ENCODE assay signal across 17 cellular contexts in genomic region chr17:81672954-81673353, GRCh38. TPM values are rescaled to one million over a fixed set of nuclear protein-coding genes. Genes with fewer than 3 reads are reported as not detected.
A peak's percentile ranks its signal among the peaks of the same experiment; 100 is the strongest.
DNase-seq lines count a peak whose midpoint lies in the region; ATAC-seq, FAIRE-seq and TF ChIP-seq lines count a peak whose summit lies in the region.
"Had no signal": no experiment of that assay in that cellular context is flagged by ENCODE, and none has a peak within 500 bp of the region (broad histone marks: within the 10 kb centered on the region; RNA-seq: fewer than 3 reads in every experiment).

No MANE protein-coding gene starts in this region.

- H3K27ac Mint-ChIP-seq in activated T-cell treated with anti-CD3 and anti-CD28 coated beads, Interleukin-2, amount 50 U/mL, for 24 hours, result peak overlapping the region; percentile 11
- no peak overlapping the region for H3K27ac Mint-ChIP-seq in activated T-helper 2 cell treated with anti-CD3 and anti-CD28 coated beads, Interferon-gamma antibody, Interleukin-2, Interleukin-4, amounts not matched to agents 10 μg/mL and 5 μg/mL and 100 μg/mL, durations not matched to agents 14 hours and 24 hours and 36 hours
- H3K27ac Mint-ChIP-seq: CD4-positive, alpha-beta T cell had no signal

- in situ Hi-C loops in K562 (cut with MboI), result no loop called here

- H3K4me1 Mint-ChIP-seq in activated T-cell treated with anti-CD3 and anti-CD28 coated beads, Interleukin-2, amount 50 U/mL, for 24 hours (ENCODE audit: low read depth), result peaks cover 22% of the 10 kb centered on the region
- H3K4me1 Mint-ChIP-seq in activated T-helper 2 cell treated with anti-CD3 and anti-CD28 coated beads, Interferon-gamma antibody, Interleukin-2, Interleukin-4, amounts not matched to agents 10 μg/mL and 5 μg/mL and 100 μg/mL, durations not matched to agents 14 hours and 24 hours and 36 hours (ENCODE audit: low read depth), result peaks cover 10% of the 10 kb centered on the region

- no TSS peak for BruUV-seq in K562 (replicated peaks; lab: Mats Ljungman, UMichigan)

- H3K27me3 ChIP-seq in BLaER1 (no peaks in the 10 kb centered on the region), K562 (ENCODE audit: control insufficient read depth in 2 of 2, insufficient read depth in 2 of 2, low read length in 2 of 2) (no peaks in the 10 kb centered on the region), spleen (replicated peaks in 1 of 7) (no peaks in the 10 kb centered on the region), H7 (ENCODE audit: control insufficient read depth, insufficient read depth, low read length) (no peaks in the 10 kb centered on the region)

- intact Hi-C loops in K562 (cut with micrococcal nuclease) (no loop called here), spleen (cut with DNase I; ENCODE audit: low total_unique reads) (no loop called here)
- intact Hi-C loops in activated T-helper 2 cell treated with anti-CD3 and anti-CD28 coated beads, Interferon-gamma antibody, Interleukin-2, Interleukin-4, amounts not matched to agents 10 μg/mL and 5 μg/mL and 100 μg/mL, durations not matched to agents 14 hours and 24 hours and 36 hours (cut with micrococcal nuclease), result no loop called here

- H3K9me3 ChIP-seq in BLaER1, result no peaks in the 10 kb centered on the region
- no peaks in the 10 kb centered on the region for H3K9me3 ChIP-seq in K562 (replicated peaks; ENCODE audit: control insufficient read depth, insufficient read depth, low read depth, low read length)
- no peaks in the 10 kb centered on the region for H3K9me3 ChIP-seq in spleen

- H3K4me3 ChIP-seq in BLaER1 (no peak overlapping the region), K562 (no peak overlapping the region), spleen (no peak overlapping the region), H7 (ENCODE audit: insufficient read depth, low read depth, low read length) (no peak overlapping the region)

- H3K9me1 ChIP-seq in K562 (ENCODE audit: control insufficient read depth, insufficient read depth, low read length), result no peaks in the 10 kb centered on the region

- TF ChIP-seq CTCF in K562 (IDR thresholded peaks at IDR 0.05 in 2 of 3, conservative IDR thresholded peaks at IDR 0.05 in 1 of 3; ENCODE audit: insufficient read depth in 2 of 3, low read depth in 1 of 3, low read length in 3 of 3) (no peak), spleen (IDR thresholded peaks at IDR 0.05 in 8 of 11, conservative IDR thresholded peaks at IDR 0.05 in 3 of 11) (no peak)

- H3K9me3 Mint-ChIP-seq in activated T-cell treated with anti-CD3 and anti-CD28 coated beads, Interleukin-2, amount 50 U/mL, for 24 hours, result no peaks in the 10 kb centered on the region
- H3K9me3 Mint-ChIP-seq in activated T-helper 2 cell treated with anti-CD3 and anti-CD28 coated beads, Interferon-gamma antibody, Interleukin-2, Interleukin-4, amounts not matched to agents 10 μg/mL and 5 μg/mL and 100 μg/mL, durations not matched to agents 14 hours and 24 hours and 36 hours, result no peaks in the 10 kb centered on the region
- H3K9me3 Mint-ChIP-seq: CD4-positive, alpha-beta T cell had no signal

- H3K36me3 ChIP-seq in BLaER1 (peaks cover 71% of the 10 kb centered on the region), K562 (ENCODE audit: control insufficient read depth, insufficient read depth, low read length) (peaks cover 70% of the 10 kb centered on the region), spleen (peaks cover 0 to 77% (median 57%) of the 10 kb centered on the region in 6 donors), H7 (replicated peaks; ENCODE audit: control insufficient read depth, insufficient read depth, low read length) (peaks cover 40% of the 10 kb centered on the region)

- no peak overlapping the region for H3K4me2 ChIP-seq in BLaER1
- no peak overlapping the region for H3K4me2 ChIP-seq in K562 (ENCODE audit: insufficient read depth, low read length)

- WGBS in K562 (ENCODE audit: insufficient coverage, low coverage, missing lambda C conversion rate), result 96% methylated on average over 16 of the region's 16 CpGs
- WGBS in spleen, 5 donors, result 93 to 97% (median 94%) methylated on average over 15 to 16 of the region's 16 CpGs

- ATAC-seq in K562, result no peak
- ATAC-seq: HCT116 had no signal

- H3K4me1 ChIP-seq in BLaER1, result peaks cover 85% of the 10 kb centered on the region
- peaks cover 6 to 55% of the 10 kb centered on the region in 2 experiments; a peak in 4 of 5 replicates for H3K4me1 ChIP-seq in K562 (replicated peaks in 1 of 2; ENCODE audit: control insufficient read depth in 2 of 2, insufficient read depth in 2 of 2, low read length in 2 of 2)
- peaks cover 2 to 42% (median 16%) of the 10 kb centered on the region in 6 donors for H3K4me1 ChIP-seq in spleen

- TF ChIP-seq RAD21 in K562 (CRISPR knock-in tag; conservative IDR thresholded peaks at IDR 0.05 in 1 of 2, IDR thresholded peaks at IDR 0.05 in 1 of 2), result no peak

- no peaks in the 10 kb centered on the region for H3K27me3 Mint-ChIP-seq in activated T-cell treated with anti-CD3 and anti-CD28 coated beads, Interleukin-2, amount 50 U/mL, for 24 hours
- no peaks in the 10 kb centered on the region for H3K27me3 Mint-ChIP-seq in activated T-helper 2 cell treated with anti-CD3 and anti-CD28 coated beads, Interferon-gamma antibody, Interleukin-2, Interleukin-4, amounts not matched to agents 10 μg/mL and 5 μg/mL and 100 μg/mL, durations not matched to agents 14 hours and 24 hours and 36 hours (ENCODE audit: low read depth)
- H3K27me3 Mint-ChIP-seq: CD4-positive, alpha-beta T cell had no signal

- DNase-seq in activated T-cell treated with anti-CD3 and anti-CD28 coated beads, Interleukin-2, amount 50 U/mL, for 24 hours, result no peak
- no peak for DNase-seq in activated T-cell treated with anti-CD3 and anti-CD28 coated beads, Interleukin-2, amount 50 U/mL, for 48 hours
- DNase-seq in K562 (ENCODE audit: extremely low read depth in 1 of 4, low spot score in 3 of 4), result no peak
- DNase-seq in spleen, result peak; percentile 63
- no peak for DNase-seq in H7
- DNase-seq in activated T-helper 2 cell treated with anti-CD3 and anti-CD28 coated beads, Interferon-gamma antibody, Interleukin-2, Interleukin-4, amounts not matched to agents 10 μg/mL and 5 μg/mL and 100 μg/mL, durations not matched to agents 14 hours and 24 hours and 36 hours (ENCODE audit: low spot score), result no peak
- DNase-seq: 8988T; AML-193; C1 segment of cervical spinal cord; Calu3; CD4-positive, alpha-beta T cell; DMS 273 treated with DMSO at 0.1 percent for 48 hours; IMR-90 had no signal

- POLR2A ChIA-PET in K562 (lab: Yijun Ruan, JAX), result interaction anchor here (0.8 to 1.9 kb wide), 5 partner anchors 8 to 29 kb away, joined by 3 to 8 read pairs (median 4); partner anchors contain the start of genes ARL16 and HGS

- TF ChIP-seq POLR2A in K562 (conservative IDR thresholded peaks at IDR 0.05) (no peak), spleen (IDR thresholded peaks at IDR 0.05) (no peak)

- H3K9ac ChIP-seq in BLaER1 (peak overlapping the region; percentile 29; the same call in 1 of the 2 replicates), K562 (ENCODE audit: insufficient read depth in 1 of 2, low read depth in 2 of 2, low read length in 2 of 2) (peak overlapping the region in 1 of 2 experiments; percentile 71; a peak in 1 of 4 replicates)

- peak overlapping the region; percentile 90; the same call in 1 of the 2 replicates for H3K27ac ChIP-seq in BLaER1
- H3K27ac ChIP-seq in K562 (ENCODE audit: extremely low read depth, low read depth, low read length), result no peak overlapping the region
- H3K27ac ChIP-seq in spleen, result no peak overlapping the region

- H4K20me1 ChIP-seq in BLaER1 (peaks cover 33% of the 10 kb centered on the region), K562 (replicated peaks; ENCODE audit: control insufficient read depth, insufficient read depth, low read length) (no peaks in the 10 kb centered on the region)

- CTCF ChIA-PET in K562 (lab: Yijun Ruan, JAX; ENCODE audit: low intra/inter-chr PET ratio), result no interaction called here

- H3K79me2 ChIP-seq in K562 (ENCODE audit: control insufficient read depth, insufficient read depth, low read length), result peaks cover 24% of the 10 kb centered on the region

- TF ChIP-seq EP300 in K562 (IDR thresholded peaks at IDR 0.05; ENCODE audit: low read length), result no peak

- no peak for FAIRE-seq in K562 (lab: Jason Lieb, UNC)

- no peak overlapping the region for H3K4me3 Mint-ChIP-seq in activated T-cell treated with anti-CD3 and anti-CD28 coated beads, Interleukin-2, amount 50 U/mL, for 24 hours
- no peak overlapping the region for H3K4me3 Mint-ChIP-seq in activated T-helper 2 cell treated with anti-CD3 and anti-CD28 coated beads, Interferon-gamma antibody, Interleukin-2, Interleukin-4, amounts not matched to agents 10 μg/mL and 5 μg/mL and 100 μg/mL, durations not matched to agents 14 hours and 24 hours and 36 hours (ENCODE audit: low read depth)
- H3K4me3 Mint-ChIP-seq: CD4-positive, alpha-beta T cell had no signal

- H3K36me3 Mint-ChIP-seq in activated T-cell treated with anti-CD3 and anti-CD28 coated beads, Interleukin-2, amount 50 U/mL, for 24 hours (ENCODE audit: low read depth), result peaks cover 86% of the 10 kb centered on the region
- peaks cover 52% of the 10 kb centered on the region for H3K36me3 Mint-ChIP-seq in activated T-helper 2 cell treated with anti-CD3 and anti-CD28 coated beads, Interferon-gamma antibody, Interleukin-2, Interleukin-4, amounts not matched to agents 10 μg/mL and 5 μg/mL and 100 μg/mL, durations not matched to agents 14 hours and 24 hours and 36 hours (ENCODE audit: low read depth)

- H2AFZ ChIP-seq in K562 (ENCODE audit: low read depth, low read length), result no peak overlapping the region

RNA-seq across cellular contexts. Expression of gene CCDC137, which starts 6.4 kb away (rescaled TPM):
- total RNA-seq in K562 (2011; cell fraction: chromatin; rRNA removed; ENCODE audit: low replicate concordance), result 45.8 and 69.3 TPM in 2 replicates
- 37.0 and 38.7 TPM in 2 replicates for total RNA-seq in K562 (2011; cell fraction: nucleolus; rRNA removed)
- total RNA-seq in K562 (2011; cell fraction: nucleoplasm; rRNA removed), result 27.8 and 51.5 TPM in 2 replicates
- total RNA-seq in K562 (2014; rRNA removed) (56.0 and 64.2 TPM in 2 replicates), K562 (2014; rRNA removed; fragmentation: Illumina TruSeq; extraction: Trizol) (20.0 and 21.4 TPM in 2 replicates), K562 (2015; rRNA removed; fragmentation: Illumina TruSeq; extraction: Trizol) (47.1 and 48.5 TPM in 2 replicates), K562 (2021) (48.9 and 49.2 TPM in 2 replicates), spleen (10 to 100 TPM; 10.7 to 24.2 (median 19.0) TPM)
- polyA plus RNA-seq in K562 (2011; rRNA removed) (18.9 and 24.8 TPM in 2 replicates), K562 (2014; fragmentation: Illumina TruSeq; extraction: Trizol) (38.3 and 41.1 TPM in 2 replicates), K562 (2014; fragmentation: Nextera tagmentation; extraction: Ambion mirVana) (1 to 10 TPM; 2.3 to 4.1 TPM), K562 (2014; rRNA removed) (63.7 and 68.1 TPM in 2 replicates), spleen (10 to 100 TPM; 20.7 to 40.1 (median 21.4) TPM)
- 18.3 and 30.6 TPM in 2 replicates for polyA plus RNA-seq in K562 (2011; cell fraction: cytosol; rRNA removed)
- 40.1 and 55.8 TPM in 2 replicates for polyA plus RNA-seq in K562 (2011; cell fraction: nucleus; rRNA removed)
- polyA plus RNA-seq in K562 (2012), result 28.5 and 39.2 TPM in 2 replicates
- polyA minus RNA-seq in K562 (2011; rRNA and poly(A)+ RNA removed), result 4.4 and 4.8 TPM in 2 replicates
- 8.5 TPM in 2 replicates for polyA minus RNA-seq in K562 (2011; cell fraction: cytosol; rRNA and poly(A)+ RNA removed)
- polyA minus RNA-seq in K562 (2011; cell fraction: nucleus; rRNA and poly(A)+ RNA removed), result 9.4 and 17.3 TPM in 2 replicates
- 40.7 and 49.7 TPM in 2 replicates for total RNA-seq in H7 (2014; rRNA removed; shearing (Covaris generic))
- 50.8 and 51.7 TPM in 2 replicates for total RNA-seq in activated T-helper 2 cell treated with anti-CD3 and anti-CD28 coated beads, Interferon-gamma antibody, Interleukin-2, Interleukin-4, amounts not matched to agents 10 μg/mL and 5 μg/mL and 100 μg/mL, durations not matched to agents 14 hours and 24 hours and 36 hours

RNA-seq across cellular contexts. Expression of gene OXLD1, which starts 6.5 kb away (rescaled TPM):
- 19.4 and 38.5 TPM in 2 replicates for total RNA-seq in K562 (2011; cell fraction: chromatin; rRNA removed; ENCODE audit: low replicate concordance)
- total RNA-seq in K562 (2011; cell fraction: nucleolus; rRNA removed), result 63.3 and 75.7 TPM in 2 replicates
- 44.2 and 51.1 TPM in 2 replicates for total RNA-seq in K562 (2011; cell fraction: nucleoplasm; rRNA removed)
- 115 and 139 TPM in 2 replicates for total RNA-seq in K562 (2014; rRNA removed)
- total RNA-seq in K562 (2014; rRNA removed; fragmentation: Illumina TruSeq; extraction: Trizol), result 8.5 and 10.3 TPM in 2 replicates
- 29.3 and 30.7 TPM in 2 replicates for total RNA-seq in K562 (2015; rRNA removed; fragmentation: Illumina TruSeq; extraction: Trizol)
- 78.8 and 81.0 TPM in 2 replicates for total RNA-seq in K562 (2021)
- polyA plus RNA-seq in K562 (2011; rRNA removed), result 36.1 and 45.3 TPM in 2 replicates
- polyA plus RNA-seq in K562 (2011; cell fraction: cytosol; rRNA removed), result 58.4 and 135 TPM in 2 replicates
- polyA plus RNA-seq in K562 (2011; cell fraction: nucleus; rRNA removed), result 88.9 and 153 TPM in 2 replicates
- 50.3 and 62.9 TPM in 2 replicates for polyA plus RNA-seq in K562 (2012)
- polyA plus RNA-seq in K562 (2014; fragmentation: Illumina TruSeq; extraction: Trizol), result 12.7 and 29.1 TPM in 2 replicates
- 1 to 10 TPM; 4.4 to 7.9 TPM for polyA plus RNA-seq in K562 (2014; fragmentation: Nextera tagmentation; extraction: Ambion mirVana)
- polyA plus RNA-seq in K562 (2014; rRNA removed), result 114 and 117 TPM in 2 replicates
- polyA minus RNA-seq in K562 (2011; rRNA and poly(A)+ RNA removed), result 9.6 and 11.1 TPM in 2 replicates
- 14.7 and 16.7 TPM in 2 replicates for polyA minus RNA-seq in K562 (2011; cell fraction: cytosol; rRNA and poly(A)+ RNA removed)
- 23.0 and 28.5 TPM in 2 replicates for polyA minus RNA-seq in K562 (2011; cell fraction: nucleus; rRNA and poly(A)+ RNA removed)
- 10 to 100 TPM; 29.4 to 53.8 (median 32.1) TPM for total RNA-seq in spleen
- 100 to 1,000 TPM; 102 to 110 (median 106) TPM for polyA plus RNA-seq in spleen
- total RNA-seq in H7 (2014; rRNA removed; shearing (Covaris generic)), result 100 and 115 TPM in 2 replicates
- total RNA-seq in activated T-helper 2 cell treated with anti-CD3 and anti-CD28 coated beads, Interferon-gamma antibody, Interleukin-2, Interleukin-4, amounts not matched to agents 10 μg/mL and 5 μg/mL and 100 μg/mL, durations not matched to agents 14 hours and 24 hours and 36 hours, result 51.3 and 52.7 TPM in 2 replicates

RNA-seq across cellular contexts. Expression of gene ARL16, which starts 10.6 kb away (rescaled TPM):
- 40.1 and 78.0 TPM in 2 replicates for total RNA-seq in K562 (2011; cell fraction: chromatin; rRNA removed; ENCODE audit: low replicate concordance)
- total RNA-seq in K562 (2011; cell fraction: nucleolus; rRNA removed), result 48.6 and 55.2 TPM in 2 replicates
- 38.9 and 42.4 TPM in 2 replicates for total RNA-seq in K562 (2011; cell fraction: nucleoplasm; rRNA removed)
- total RNA-seq in K562 (2014; rRNA removed), result 25.2 and 46.0 TPM in 2 replicates
- total RNA-seq in K562 (2014; rRNA removed; fragmentation: Illumina TruSeq; extraction: Trizol), result 18.8 and 21.6 TPM in 2 replicates
- total RNA-seq in K562 (2015; rRNA removed; fragmentation: Illumina TruSeq; extraction: Trizol), result 19.7 and 21.3 TPM in 2 replicates
- 18.3 and 22.6 TPM in 2 replicates for total RNA-seq in K562 (2021)
- polyA plus RNA-seq in K562 (2011; rRNA removed), result 29.8 and 30.6 TPM in 2 replicates
- polyA plus RNA-seq in K562 (2011; cell fraction: cytosol; rRNA removed), result 36.0 and 45.9 TPM in 2 replicates
- polyA plus RNA-seq in K562 (2011; cell fraction: nucleus; rRNA removed), result 16.8 and 22.9 TPM in 2 replicates
- 26.1 and 26.2 TPM in 2 replicates for polyA plus RNA-seq in K562 (2012)
- 25.6 and 32.4 TPM in 2 replicates for polyA plus RNA-seq in K562 (2014; fragmentation: Illumina TruSeq; extraction: Trizol)
- 10 to 100 TPM in 1 of 2 experiments, 1 to 10 TPM in 1; 5.4 to 10.4 TPM for polyA plus RNA-seq in K562 (2014; fragmentation: Nextera tagmentation; extraction: Ambion mirVana)
- polyA plus RNA-seq in K562 (2014; rRNA removed), result 32.4 and 34.7 TPM in 2 replicates
- polyA minus RNA-seq in K562 (2011; rRNA and poly(A)+ RNA removed), result 11.5 and 12.4 TPM in 2 replicates
- 5.8 and 6.2 TPM in 2 replicates for polyA minus RNA-seq in K562 (2011; cell fraction: cytosol; rRNA and poly(A)+ RNA removed)
- polyA minus RNA-seq in K562 (2011; cell fraction: nucleus; rRNA and poly(A)+ RNA removed), result 7.3 and 11.8 TPM in 2 replicates
- 10 to 100 TPM; 22.5 to 36.6 (median 29.1) TPM for total RNA-seq in spleen
- 10 to 100 TPM; 56.0 to 93.5 (median 79.8) TPM for polyA plus RNA-seq in spleen
- 47.4 and 74.6 TPM in 2 replicates for total RNA-seq in H7 (2014; rRNA removed; shearing (Covaris generic))
- total RNA-seq in activated T-helper 2 cell treated with anti-CD3 and anti-CD28 coated beads, Interferon-gamma antibody, Interleukin-2, Interleukin-4, amounts not matched to agents 10 μg/mL and 5 μg/mL and 100 μg/mL, durations not matched to agents 14 hours and 24 hours and 36 hours, result 33.3 and 35.0 TPM in 2 replicates

RNA-seq across cellular contexts. Expression of gene HGS, which starts 10.9 kb away (rescaled TPM):
- total RNA-seq in K562 (2011; cell fraction: chromatin; rRNA removed; ENCODE audit: low replicate concordance), result 345 and 984 TPM in 2 replicates
- 485 and 495 TPM in 2 replicates for total RNA-seq in K562 (2011; cell fraction: nucleolus; rRNA removed)
- total RNA-seq in K562 (2011; cell fraction: nucleoplasm; rRNA removed), result 301 and 334 TPM in 2 replicates
- total RNA-seq in K562 (2014; rRNA removed), result 96.7 and 99.7 TPM in 2 replicates
- 55.5 and 77.1 TPM in 2 replicates for total RNA-seq in K562 (2014; rRNA removed; fragmentation: Illumina TruSeq; extraction: Trizol)
- 61.4 and 66.3 TPM in 2 replicates for total RNA-seq in K562 (2015; rRNA removed; fragmentation: Illumina TruSeq; extraction: Trizol)
- 132 and 161 TPM in 2 replicates for total RNA-seq in K562 (2021)
- polyA plus RNA-seq in K562 (2011; rRNA removed), result 60.7 and 127 TPM in 2 replicates
- polyA plus RNA-seq in K562 (2011; cell fraction: cytosol; rRNA removed), result 55.5 and 141 TPM in 2 replicates
- polyA plus RNA-seq in K562 (2011; cell fraction: nucleus; rRNA removed), result 547 and 894 TPM in 2 replicates
- 81.3 and 125 TPM in 2 replicates for polyA plus RNA-seq in K562 (2012)
- polyA plus RNA-seq in K562 (2014; fragmentation: Illumina TruSeq; extraction: Trizol), result 126 and 128 TPM in 2 replicates
- 1 to 10 TPM; 3.9 to 9.4 TPM for polyA plus RNA-seq in K562 (2014; fragmentation: Nextera tagmentation; extraction: Ambion mirVana)
- polyA plus RNA-seq in K562 (2014; rRNA removed), result 141 and 176 TPM in 2 replicates
- 76.0 and 85.7 TPM in 2 replicates for polyA minus RNA-seq in K562 (2011; rRNA and poly(A)+ RNA removed)
- polyA minus RNA-seq in K562 (2011; cell fraction: cytosol; rRNA and poly(A)+ RNA removed), result 50.3 and 53.4 TPM in 2 replicates
- 113 and 138 TPM in 2 replicates for polyA minus RNA-seq in K562 (2011; cell fraction: nucleus; rRNA and poly(A)+ RNA removed)
- total RNA-seq in spleen, result 100 to 1,000 TPM in 4 of 7 donors, 10 to 100 TPM in 3; 62.3 to 134 (median 106) TPM
- polyA plus RNA-seq in spleen, result 100 to 1,000 TPM in 2 of 3 donors, 10 to 100 TPM in 1; 61.3 to 133 (median 119) TPM
- total RNA-seq in H7 (2014; rRNA removed; shearing (Covaris generic)), result 119 and 133 TPM in 2 replicates
- total RNA-seq in activated T-helper 2 cell treated with anti-CD3 and anti-CD28 coated beads, Interferon-gamma antibody, Interleukin-2, Interleukin-4, amounts not matched to agents 10 μg/mL and 5 μg/mL and 100 μg/mL, durations not matched to agents 14 hours and 24 hours and 36 hours, result 130 and 134 TPM in 2 replicates

RNA-seq across cellular contexts. Expression of gene PDE6G, which starts 16.6 kb away (rescaled TPM):
- total RNA-seq in K562 (2011; cell fraction: chromatin; rRNA removed; ENCODE audit: low replicate concordance), result 0.32 TPM in 1 of 2 replicates, not detected in the other
- total RNA-seq in K562 (2011; cell fraction: nucleolus; rRNA removed), result not detected in 2 replicates
- total RNA-seq in K562 (2011; cell fraction: nucleoplasm; rRNA removed), result not detected in 2 replicates
- total RNA-seq in K562 (2014; rRNA removed) (0.59 TPM in 1 of 2 replicates, not detected in the other), K562 (2014; rRNA removed; fragmentation: Illumina TruSeq; extraction: Trizol) (not detected in 2 replicates), K562 (2015; rRNA removed; fragmentation: Illumina TruSeq; extraction: Trizol) (not detected in 2 replicates), K562 (2021) (not detected in 2 replicates), spleen (10 to 100 TPM in 6 of 7 donors, 1 to 10 TPM in 1; 6.7 to 26.8 (median 16.4) TPM)
- polyA plus RNA-seq in K562 (2011; rRNA removed) (0.14 and 0.19 TPM in 2 replicates), K562 (2014; fragmentation: Illumina TruSeq; extraction: Trizol) (0.18 TPM in 1 of 2 replicates, not detected in the other), K562 (2014; fragmentation: Nextera tagmentation; extraction: Ambion mirVana) (not detected), K562 (2014; rRNA removed) (not detected in 2 replicates), spleen (10 to 100 TPM; 17.8 to 27.0 (median 25.8) TPM)
- 0.55 and 1.1 TPM in 2 replicates for polyA plus RNA-seq in K562 (2011; cell fraction: cytosol; rRNA removed)
- polyA plus RNA-seq in K562 (2011; cell fraction: nucleus; rRNA removed), result 0.37 TPM in 1 of 2 replicates, not detected in the other
- 0.10 TPM in 1 of 2 replicates, not detected in the other for polyA plus RNA-seq in K562 (2012)
- polyA minus RNA-seq in K562 (2011; rRNA and poly(A)+ RNA removed), result not detected in 2 replicates
- not detected in 2 replicates for polyA minus RNA-seq in K562 (2011; cell fraction: cytosol; rRNA and poly(A)+ RNA removed)
- not detected in 2 replicates for polyA minus RNA-seq in K562 (2011; cell fraction: nucleus; rRNA and poly(A)+ RNA removed)
- total RNA-seq in H7 (2014; rRNA removed; shearing (Covaris generic)), result 19.0 and 22.7 TPM in 2 replicates
- total RNA-seq in activated T-helper 2 cell treated with anti-CD3 and anti-CD28 coated beads, Interferon-gamma antibody, Interleukin-2, Interleukin-4, amounts not matched to agents 10 μg/mL and 5 μg/mL and 100 μg/mL, durations not matched to agents 14 hours and 24 hours and 36 hours, result 11.1 and 15.4 TPM in 2 replicates
- total RNA-seq: Calu3, H4, HT-29, IMR-90 had no signal
